In the genomic region with DNA sequence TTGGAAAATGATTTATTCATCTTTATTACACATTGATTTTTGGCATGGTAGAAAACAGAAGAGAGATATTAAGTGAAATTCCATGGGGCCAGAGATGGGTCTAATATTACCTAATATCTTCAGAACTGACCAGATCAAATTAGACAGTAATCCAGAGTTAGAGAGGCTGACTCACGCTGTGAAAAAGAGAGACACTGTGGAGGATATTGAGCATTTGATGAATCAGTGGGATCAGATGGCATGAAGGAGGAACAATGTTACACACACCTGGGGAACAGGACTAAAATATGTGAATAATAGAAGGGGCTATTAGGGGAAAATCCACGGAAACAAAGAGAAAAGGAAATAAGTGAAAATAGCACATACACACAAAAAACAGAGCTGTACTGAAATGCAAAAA, we compare ENCODE assay signal across 1 cellular context.
TF ChIP-seq lines count a peak whose summit lies in the region.

No MANE protein-coding gene starts in this region.

TF ChIP-seq in GM23338, 12 proteins besides CTCF, POLR2A, EP300 and RAD21:
- no peak for TF ChIP-seq ZNF114 (CRISPR knock-in tag; IDR thresholded peaks at IDR 0.05)
- no peak for TF ChIP-seq STAT1 (IDR thresholded peaks at IDR 0.05; ENCODE audit: unreplicated experiment)
- TF ChIP-seq JUNB (IDR thresholded peaks at IDR 0.05; ENCODE audit: unreplicated experiment): no peak
- TF ChIP-seq, protein P1, sequence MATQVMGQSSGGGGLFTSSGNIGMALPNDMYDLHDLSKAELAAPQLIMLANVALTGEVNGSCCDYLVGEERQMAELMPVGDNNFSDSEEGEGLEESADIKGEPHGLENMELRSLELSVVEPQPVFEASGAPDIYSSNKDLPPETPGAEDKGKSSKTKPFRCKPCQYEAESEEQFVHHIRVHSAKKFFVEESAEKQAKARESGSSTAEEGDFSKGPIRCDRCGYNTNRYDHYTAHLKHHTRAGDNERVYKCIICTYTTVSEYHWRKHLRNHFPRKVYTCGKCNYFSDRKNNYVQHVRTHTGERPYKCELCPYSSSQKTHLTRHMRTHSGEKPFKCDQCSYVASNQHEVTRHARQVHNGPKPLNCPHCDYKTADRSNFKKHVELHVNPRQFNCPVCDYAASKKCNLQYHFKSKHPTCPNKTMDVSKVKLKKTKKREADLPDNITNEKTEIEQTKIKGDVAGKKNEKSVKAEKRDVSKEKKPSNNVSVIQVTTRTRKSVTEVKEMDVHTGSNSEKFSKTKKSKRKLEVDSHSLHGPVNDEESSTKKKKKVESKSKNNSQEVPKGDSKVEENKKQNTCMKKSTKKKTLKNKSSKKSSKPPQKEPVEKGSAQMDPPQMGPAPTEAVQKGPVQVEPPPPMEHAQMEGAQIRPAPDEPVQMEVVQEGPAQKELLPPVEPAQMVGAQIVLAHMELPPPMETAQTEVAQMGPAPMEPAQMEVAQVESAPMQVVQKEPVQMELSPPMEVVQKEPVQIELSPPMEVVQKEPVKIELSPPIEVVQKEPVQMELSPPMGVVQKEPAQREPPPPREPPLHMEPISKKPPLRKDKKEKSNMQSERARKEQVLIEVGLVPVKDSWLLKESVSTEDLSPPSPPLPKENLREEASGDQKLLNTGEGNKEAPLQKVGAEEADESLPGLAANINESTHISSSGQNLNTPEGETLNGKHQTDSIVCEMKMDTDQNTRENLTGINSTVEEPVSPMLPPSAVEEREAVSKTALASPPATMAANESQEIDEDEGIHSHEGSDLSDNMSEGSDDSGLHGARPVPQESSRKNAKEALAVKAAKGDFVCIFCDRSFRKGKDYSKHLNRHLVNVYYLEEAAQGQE (IDR thresholded peaks at IDR 0.05; ENCODE audit: unreplicated experiment): no peak
TF ChIP-seq in GM23338: peak in this region for 0.
